ENCODE assay signal across 1 cellular context in genomic region chr14:92122761-92123160, GRCh38.
TF ChIP-seq lines count a peak whose summit lies in the region.

No MANE protein-coding gene starts in this region.

TF ChIP-seq in endothelial cell of umbilical vein, 7 proteins besides CTCF, POLR2A, EP300 and RAD21:
- TF ChIP-seq MAX (IDR thresholded peaks at IDR 0.05; ENCODE audit: insufficient read depth, insufficient read length): no peak
- TF ChIP-seq POLR2AphosphoS5 (IDR thresholded peaks at IDR 0.05; ENCODE audit: insufficient read depth, low read depth, low read length): no peak
- no peak for TF ChIP-seq FOS (IDR thresholded peaks at IDR 0.05; ENCODE audit: borderline replicate concordance, insufficient read depth, low read length)
- TF ChIP-seq MYC (IDR thresholded peaks at IDR 0.05; ENCODE audit: low read depth, low read length): no peak
- TF ChIP-seq JUN (IDR thresholded peaks at IDR 0.05; ENCODE audit: borderline replicate concordance, insufficient read depth, insufficient read length, low read depth): no peak
- TF ChIP-seq EZH2 (IDR thresholded peaks at IDR 0.05; ENCODE audit: borderline replicate concordance, low read depth, low read length, severe bottlenecking): no peak
- no peak for TF ChIP-seq GATA2 (IDR thresholded peaks at IDR 0.05; ENCODE audit: insufficient read depth, insufficient read length, low read depth, low read length)
